ENCODE assay signal across 1 cellular context in genomic region chr2:237530472-237531433, GRCh38.
TF ChIP-seq lines count a peak whose summit lies in the region.

No MANE protein-coding gene starts in this region.

TF ChIP-seq in GM23338, 12 proteins besides CTCF, POLR2A, EP300 and RAD21 (continued from another document):
- no peak for TF ChIP-seq ZNF462 (CRISPR knock-in tag; IDR thresholded peaks at IDR 0.05)
- TF ChIP-seq ETS1 (IDR thresholded peaks at IDR 0.05) = no peak
- TF ChIP-seq POLR2AphosphoS5 (IDR thresholded peaks at IDR 0.05; ENCODE audit: low read depth) = peak; percentile 34; the same call in 1 of the 2 replicates
- no peak for TF ChIP-seq STAT1 (IDR thresholded peaks at IDR 0.05; ENCODE audit: unreplicated experiment)
- TF ChIP-seq EZH2phosphoT487 (IDR thresholded peaks at IDR 0.05; ENCODE audit: unreplicated experiment) = no peak
- no peak for TF ChIP-seq ZNF114 (CRISPR knock-in tag; IDR thresholded peaks at IDR 0.05)
- TF ChIP-seq NANOG (IDR thresholded peaks at IDR 0.05; ENCODE audit: borderline replicate concordance) = no peak
